10 cellular contexts compared by ENCODE assay signal in the genomic region with DNA sequence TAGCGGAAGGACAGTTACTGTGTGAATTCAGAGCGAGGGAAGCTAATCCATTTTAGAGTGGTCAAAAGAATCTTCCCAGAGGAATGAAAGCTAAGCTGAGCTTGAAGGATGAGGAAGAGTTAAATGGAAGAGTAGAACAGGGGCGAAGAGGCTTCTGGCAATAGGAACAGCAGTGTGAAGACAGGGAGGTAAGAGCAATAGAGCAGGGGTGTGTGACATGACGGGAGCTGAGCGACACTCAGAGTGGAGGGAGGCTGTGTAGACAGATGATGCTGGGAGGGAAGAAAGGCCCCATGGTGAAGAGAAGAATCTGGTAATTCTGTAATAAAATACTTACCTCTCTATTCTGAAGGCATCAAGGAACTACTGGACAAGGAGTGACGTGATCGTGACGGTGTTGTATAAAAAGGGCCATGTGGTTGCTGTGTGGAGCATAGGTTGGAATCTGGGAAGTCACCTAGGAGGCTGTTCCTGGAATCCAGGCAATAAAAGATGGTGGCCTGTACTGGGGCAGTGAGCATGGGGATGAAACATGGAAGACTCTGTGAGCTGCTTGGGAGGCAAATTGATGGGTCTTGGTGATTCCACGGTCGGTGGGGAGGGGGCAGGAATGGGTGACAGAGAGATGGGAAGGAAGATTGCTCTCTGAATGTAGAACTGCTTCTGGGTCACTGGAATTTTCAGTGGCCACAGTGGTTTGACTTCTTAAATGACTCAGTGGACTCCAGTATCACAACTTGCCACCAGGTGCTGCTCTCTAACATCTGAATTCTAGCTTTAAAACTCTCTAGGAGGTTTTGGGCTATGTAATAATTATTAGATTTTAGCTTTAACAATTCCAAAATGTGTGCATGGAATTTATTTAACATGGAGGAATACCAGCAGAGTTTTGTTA.
DNase-seq lines count a peak whose midpoint lies in the region; ATAC-seq and TF ChIP-seq lines count a peak whose summit lies in the region.
"Had no signal": no experiment of that assay in that cellular context is flagged by ENCODE, and none has a peak within 500 bp of the region (broad histone marks: within the 10 kb centered on the region; RNA-seq: fewer than 3 reads in every experiment).

No MANE protein-coding gene starts in this region.

- no peaks in the 10 kb centered on the region for H4K20me1 ChIP-seq in OCI-LY3 (ENCODE audit: insufficient read depth, low read length)
- no peaks in the 10 kb centered on the region for H4K20me1 ChIP-seq in neural progenitor cell (ENCODE audit: low read depth)

- H3K4me1 ChIP-seq in OCI-LY3 (ENCODE audit: low read length) (no peaks in the 10 kb centered on the region), neural progenitor cell (no peaks in the 10 kb centered on the region)

- no peaks in the 10 kb centered on the region for H3F3A ChIP-seq in neural progenitor cell (ENCODE audit: low read depth)

- H3K9ac ChIP-seq in OCI-LY3 (ENCODE audit: low read length) (no peak overlapping the region), neural progenitor cell (no peak overlapping the region)

- H3K9me3 Mint-ChIP-seq in neural progenitor cell = no peaks in the 10 kb centered on the region

- H3K36me3 ChIP-seq in OCI-LY3 (replicated peaks; ENCODE audit: low read depth, low read length) (no peaks in the 10 kb centered on the region), neural progenitor cell (no peaks in the 10 kb centered on the region)

- H3K79me2 ChIP-seq in OCI-LY3 (ENCODE audit: low read length) (no peaks in the 10 kb centered on the region), neural progenitor cell (ENCODE audit: low read depth) (no peaks in the 10 kb centered on the region)

- H3K27me3 Mint-ChIP-seq in neural progenitor cell (ENCODE audit: insufficient read depth, low read depth) = peaks cover 2% of the 10 kb centered on the region
- H3K27me3 Mint-ChIP-seq: brain had no signal

- no peak overlapping the region for H3K4me3 ChIP-seq in OCI-LY3 (ENCODE audit: low read length)
- no peak overlapping the region for H3K4me3 ChIP-seq in epithelial cell of esophagus (ENCODE audit: low read length)
- H3K4me3 ChIP-seq in neural progenitor cell = no peak overlapping the region

- H3K27ac Mint-ChIP-seq in neural progenitor cell = no peak overlapping the region

- no peak overlapping the region for H3K27ac ChIP-seq in OCI-LY3 (ENCODE audit: low read length)
- no peak overlapping the region for H3K27ac ChIP-seq in neural progenitor cell

- ATAC-seq in HG03108 (IDR thresholded peaks at IDR 0.05; ENCODE audit: unreplicated experiment) (no peak), HG03135 (IDR thresholded peaks at IDR 0.05; ENCODE audit: unreplicated experiment) (no peak)

- H3K4me1 Mint-ChIP-seq in neural progenitor cell = no peaks in the 10 kb centered on the region

- DNase-seq in epithelial cell of esophagus (ENCODE audit: low read depth) (peak; percentile 17), neural progenitor cell (ENCODE audit: low spot score) (no peak), GM03348 (ENCODE audit: low spot score) (no peak)
- DNase-seq in stimulated activated CD4-positive, alpha-beta T cell treated with anti-CD3 and anti-CD28 coated beads, Interleukin-4, amount 100 ng/mL, for 24 hours = no peak
- DNase-seq: stimulated activated CD4-positive, alpha-beta T cell treated with anti-CD3 and anti-CD28 coated beads, Interleukin-2, amount 100 ng/mL, for 48 hours had no signal

- H2AFZ ChIP-seq in OCI-LY3 (ENCODE audit: low read depth, low read length) (no peak overlapping the region), neural progenitor cell (replicated peaks) (no peak overlapping the region)

- H3K27me3 ChIP-seq in OCI-LY3 (ENCODE audit: low read depth, low read length) (no peaks in the 10 kb centered on the region), neural progenitor cell (no peaks in the 10 kb centered on the region)

- TF ChIP-seq CTCF in GM12874 (IDR thresholded peaks at IDR 0.05; ENCODE audit: insufficient read depth, low read depth, low read length) = peak; percentile 9; the same call in 1 of the 2 replicates
- TF ChIP-seq CTCF in OCI-LY3 (IDR thresholded peaks at IDR 0.05; ENCODE audit: low read depth, low read length) = peak; percentile 27
- TF ChIP-seq CTCF in epithelial cell of esophagus (IDR thresholded peaks at IDR 0.05; ENCODE audit: insufficient read depth, low read depth, low read length, missing control alignments) = peak; percentile 53
- TF ChIP-seq CTCF in neural progenitor cell (IDR thresholded peaks at IDR 0.05) = peak; percentile 34

- H3K36me3 Mint-ChIP-seq in neural progenitor cell = peaks cover 2% of the 10 kb centered on the region
- H3K36me3 Mint-ChIP-seq: brain had no signal

- H3K9me3 ChIP-seq in OCI-LY3 (ENCODE audit: insufficient read depth, low read length) (no peaks in the 10 kb centered on the region), neural progenitor cell (ENCODE audit: low read depth) (peaks cover 3% of the 10 kb centered on the region)

- H3K4me3 Mint-ChIP-seq in neural progenitor cell = no peak overlapping the region
- H3K4me3 Mint-ChIP-seq: brain had no signal

- H3K4me2 ChIP-seq in OCI-LY3 (ENCODE audit: low read length) (no peak overlapping the region), neural progenitor cell (no peak overlapping the region)
